ENCODE assay signal across 8 cellular contexts in genomic region chr15:88701561-88702095, GRCh38.
DNase-seq lines count a peak whose midpoint lies in the region; ATAC-seq and TF ChIP-seq lines count a peak whose summit lies in the region.

No MANE protein-coding gene starts in this region.

- H3K4me3 ChIP-seq in PC-3 (ENCODE audit: low read length) (no peak overlapping the region), fibroblast of the aortic adventitia (ENCODE audit: low read depth, low read length) (no peak overlapping the region)

- peaks cover 60% of the 10 kb centered on the region for H3K27me3 ChIP-seq in PC-3 (ENCODE audit: low read length)

- no peak overlapping the region for H3K4me2 ChIP-seq in PC-3 (ENCODE audit: low read length)

- peak; percentile 65 for TF ChIP-seq CTCF in PC-3 (conservative IDR thresholded peaks at IDR 0.05; ENCODE audit: low read depth, low read length)
- TF ChIP-seq CTCF in fibroblast of the aortic adventitia (IDR thresholded peaks at IDR 0.05; ENCODE audit: insufficient read depth, low read length): peak; percentile 14

- no peak overlapping the region for H3K9ac ChIP-seq in PC-3 (ENCODE audit: low read length)

- no peaks in the 10 kb centered on the region for H4K20me1 ChIP-seq in PC-3 (ENCODE audit: low read length)

- H3K4me1 ChIP-seq in PC-3 (ENCODE audit: insufficient read depth, low read length): no peaks in the 10 kb centered on the region

- no peaks in the 10 kb centered on the region for H3K36me3 ChIP-seq in PC-3 (ENCODE audit: low read depth, low read length)

- H3K9me2 ChIP-seq in PC-3 (replicated peaks; ENCODE audit: low read length): no peaks in the 10 kb centered on the region

- no peaks in the 10 kb centered on the region for H3K79me2 ChIP-seq in PC-3 (ENCODE audit: low read length)

- DNase-seq in ELF-1 (ENCODE audit: low read depth, low spot score) (peak; percentile 31), PC-3 (peak; percentile 47), fibroblast of the aortic adventitia (ENCODE audit: low read depth) (no peak), NCI-H146 treated with DMSO at 0.1 percent for 48 hours (lab: John Stamatoyannopoulos, UW; ENCODE audit: unreplicated experiment) (no peak), OCI-M2 (lab: John Stamatoyannopoulos, UW; ENCODE audit: unreplicated experiment) (no peak), COLO829 (ENCODE audit: low spot score) (no peak), NCI-H226 (no peak)

- intact Hi-C loops in PC-3 (cut with micrococcal nuclease): loop anchor here (1.0 kb wide), 2 partner anchors 44 to 77 kb away; no protein-coding TSS in a partner anchor

- no peaks in the 10 kb centered on the region for H3F3A ChIP-seq in PC-3 (ENCODE audit: low read length, unreplicated experiment)

- H3K27ac ChIP-seq in PC-3 (ENCODE audit: low read length): no peak overlapping the region

- ATAC-seq in GM19351 (IDR thresholded peaks at IDR 0.05; ENCODE audit: unreplicated experiment) (peak; percentile 91), PC-3 (no peak)

- no peak overlapping the region for H2AFZ ChIP-seq in PC-3 (ENCODE audit: low read length)

- no peaks in the 10 kb centered on the region for H3K9me3 ChIP-seq in PC-3 (ENCODE audit: low read length)

- POLR2A ChIA-PET in PC-3 (lab: Charles Lee; ENCODE audit: unreplicated experiment): no interaction called here

- CTCF ChIA-PET in PC-3 (lab: Charles Lee): interaction anchor here (0.6 to 0.7 kb wide), 2 partner anchors 60 to 132 kb away, joined by 3 read pairs; no protein-coding TSS in a partner anchor

- BruUV-seq in PC-3 (replicated peaks; lab: Mats Ljungman, UMichigan): no TSS peak

Comparison
In these comparisons a context has a peak if more than half of its experiments do, and no peak if none do; other contexts are left out.
1. DNase-seq: peak in ELF-1 (single experiment) and PC-3 (single experiment); none in fibroblast of the aortic adventitia (single experiment), NCI-H146 treated with DMSO at 0.1 percent for 48 hours (single experiment), OCI-M2 (single experiment), COLO829 (single experiment) and NCI-H226 (single experiment).